In the genomic region with DNA sequence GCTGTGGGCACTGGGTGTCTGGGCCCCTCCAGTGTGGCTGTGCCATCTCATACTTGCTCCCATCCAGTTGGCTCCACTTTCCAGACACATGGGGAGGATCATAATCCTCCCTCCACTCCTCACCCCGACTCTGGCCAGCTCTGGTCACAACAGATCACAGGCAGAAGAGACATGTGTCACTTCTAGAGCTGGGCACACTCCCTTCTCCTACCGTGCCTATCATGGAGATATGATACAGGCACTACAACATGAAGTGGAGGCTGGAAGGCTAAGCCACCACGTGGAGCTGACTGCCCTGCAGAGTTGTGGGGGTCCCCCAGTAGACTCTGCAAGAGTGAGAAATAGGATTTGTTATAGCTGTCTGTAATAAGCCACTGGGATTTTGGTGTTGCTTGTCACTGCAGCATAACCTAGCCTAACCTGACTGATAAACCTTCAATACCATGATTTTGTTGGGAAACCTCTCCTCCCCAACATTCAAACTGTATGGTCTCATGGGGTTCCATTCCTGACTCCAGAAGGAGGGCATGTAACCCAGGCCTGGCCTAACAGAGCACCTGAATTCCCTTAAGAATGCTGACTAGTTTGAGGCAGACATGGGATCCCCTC, we compare ENCODE assay signal across 18 cellular contexts. TPM values are rescaled to one million over a fixed set of nuclear protein-coding genes. Genes with fewer than 3 reads are reported as not detected.
DNase-seq lines count a peak whose midpoint lies in the region; TF ChIP-seq lines count a peak whose summit lies in the region.
"Had no signal": no experiment of that assay in that cellular context is flagged by ENCODE, and none has a peak within 500 bp of the region (broad histone marks: within the 10 kb centered on the region; RNA-seq: fewer than 3 reads in every experiment).

No MANE protein-coding gene starts in this region.

- H3K27ac ChIP-seq in GM23248 (no peak overlapping the region), cingulate gyrus (ENCODE audit: low read depth, low read length) (peak overlapping the region; percentile 12), neuronal stem cell (replicated peaks; ENCODE audit: low read length) (no peak overlapping the region), uterus (peak overlapping the region; percentile 61 to 78)
- H3K27ac ChIP-seq: A549, HL-60 had no signal

- H2BK5ac ChIP-seq in neuronal stem cell (ENCODE audit: low read length): no peak overlapping the region

- peaks cover 19% of the 10 kb centered on the region for H3K4me1 ChIP-seq in GM23248 (ENCODE audit: insufficient read depth)
- peaks cover 0 to 2% of the 10 kb centered on the region in 2 donors for H3K4me1 ChIP-seq in neuronal stem cell (ENCODE audit: control insufficient read depth in 2 of 2, insufficient read depth in 1 of 2, low read depth in 1 of 2, low read length in 2 of 2)
- peaks cover 0 to 6% of the 10 kb centered on the region in 2 donors for H3K4me1 ChIP-seq in uterus
- H3K4me1 ChIP-seq: Caco-2 had no signal

- no peak overlapping the region for H4K91ac ChIP-seq in neuronal stem cell (ENCODE audit: low read depth, low read length, poor library complexity)

- H2AFZ ChIP-seq in GM23248 (no peak overlapping the region), neuronal stem cell (ENCODE audit: low read length) (no peak overlapping the region)

- no peak overlapping the region for H3K18ac ChIP-seq in neuronal stem cell (ENCODE audit: low read length)

- intact Hi-C loops in uterus (cut with DNase I; ENCODE audit: low total_unique reads): no loop called here

- H2BK12ac ChIP-seq in neuronal stem cell (ENCODE audit: low read length): no peak overlapping the region

- no peaks in the 10 kb centered on the region for H4K20me1 ChIP-seq in GM23248 (ENCODE audit: insufficient read depth)

- H3K9me3 ChIP-seq in GM23248 (ENCODE audit: low read depth): no peaks in the 10 kb centered on the region
- peaks cover 6 to 11% of the 10 kb centered on the region in 2 donors for H3K9me3 ChIP-seq in neuronal stem cell (replicated peaks in 1 of 2; ENCODE audit: control insufficient read depth in 2 of 2, insufficient read depth in 1 of 2, low read depth in 1 of 2, low read length in 2 of 2)
- no peaks in the 10 kb centered on the region for H3K9me3 ChIP-seq in uterus
- H3K9me3 ChIP-seq: Caco-2, MG63 had no signal

- H3K9me2 ChIP-seq in GM23248 (ENCODE audit: insufficient read depth): no peaks in the 10 kb centered on the region

- H3K4me3 ChIP-seq in GM23248 (no peak overlapping the region), neuronal stem cell (ENCODE audit: low read length in 2 of 2) (no peak overlapping the region), uterus (no peak overlapping the region)
- H3K4me3 ChIP-seq: A549, MG63 had no signal

- TF ChIP-seq POLR2A in uterus (IDR thresholded peaks at IDR 0.05): no peak

- H3K23ac ChIP-seq in neuronal stem cell (ENCODE audit: low read depth, low read length, poor library complexity): peak overlapping the region; percentile 29

- no peak overlapping the region for H3K9ac ChIP-seq in GM23248
- no peak overlapping the region for H3K9ac ChIP-seq in neuronal stem cell (ENCODE audit: low read depth, low read length, poor library complexity)

- peaks cover 14% of the 10 kb centered on the region for H3F3A ChIP-seq in GM23248 (ENCODE audit: insufficient read depth)

- no peak overlapping the region for H2BK15ac ChIP-seq in neuronal stem cell (ENCODE audit: low read length)

- H2AK5ac ChIP-seq in neuronal stem cell (ENCODE audit: low read depth, low read length): no peak overlapping the region

- no peak overlapping the region for H4K8ac ChIP-seq in neuronal stem cell (ENCODE audit: low read depth, low read length)

- no peak for TF ChIP-seq CTCF in uterus (IDR thresholded peaks at IDR 0.05)

- 47 to 49% methylated on average over 3 of the region's 3 CpGs for whole genome bisulfite sequencing in GM23248 (ENCODE audit: low coverage in 1 of 2, low lambda C conversion rate in 2 of 2, missing lambda C conversion rate in 2 of 2), 2 experiments
- no CpG with 5 or more reads among the region's 3 CpGs for WGBS in neuronal stem cell (ENCODE audit: extremely low coverage in 2 of 2, insufficient read length in 2 of 2, insufficient replicate concordance in 1 of 2), 2 donors

- peaks cover 70% of the 10 kb centered on the region for H3K79me2 ChIP-seq in GM23248 (ENCODE audit: insufficient read depth)

- H3K4ac ChIP-seq in neuronal stem cell (ENCODE audit: low read length): no peak overlapping the region

- H2BK120ac ChIP-seq in neuronal stem cell (ENCODE audit: low read depth, low read length): no peak overlapping the region

- peak overlapping the region; percentile 6 for H3K4me2 ChIP-seq in GM23248 (ENCODE audit: unreplicated experiment)
- no peak overlapping the region for H3K4me2 ChIP-seq in neuronal stem cell (ENCODE audit: insufficient read depth, low read length, poor library complexity, severe bottlenecking)
- H3K4me2 ChIP-seq: A549 had no signal

- DNase-seq in GM23248 (no peak), neuronal stem cell (ENCODE audit: low spot score) (no peak), uterus (no peak), germinal center (ENCODE audit: low spot score) (no peak), glomerular visceral epithelial cell (ENCODE audit: extremely low spot score) (no peak)
- DNase-seq in activated T-cell treated with anti-CD3 and anti-CD28 coated beads, Interleukin-2, amount 50 U/mL, for 48 hours: no peak
- DNase-seq: C1 segment of cervical spinal cord; Caco-2; CD8-positive, alpha-beta T cell; MG63; NCI-H2029; NCI-H446 treated with DMSO at 0.1 percent for 48 hours; NCI-H526; NCI-H82; NK-92 treated with Interleukin-12 subunit alpha and Interleukin-12 subunit beta, amount 100 ng/mL, for 24 hours had no signal

- in situ Hi-C loops in GM23248 (cut with MboI): no loop called here

- H3K27me3 ChIP-seq in GM23248 (replicated peaks; ENCODE audit: insufficient read depth) (no peaks in the 10 kb centered on the region), neuronal stem cell (ENCODE audit: control insufficient read depth in 3 of 3, insufficient read depth in 3 of 3, low read depth in 1 of 3, low read length in 3 of 3) (no peaks in the 10 kb centered on the region), uterus (no peaks in the 10 kb centered on the region)
- H3K27me3 ChIP-seq: MG63 had no signal

- H3K14ac ChIP-seq in neuronal stem cell (ENCODE audit: low read length): no peak overlapping the region

- H3K36me3 ChIP-seq in GM23248 (ENCODE audit: low read depth): no peaks in the 10 kb centered on the region
- no peaks in the 10 kb centered on the region for H3K36me3 ChIP-seq in neuronal stem cell (replicated peaks in 1 of 2; ENCODE audit: control insufficient read depth in 2 of 2, insufficient read depth in 2 of 2, low read length in 2 of 2)
- H3K36me3 ChIP-seq in uterus: no peaks in the 10 kb centered on the region

- no peaks in the 10 kb centered on the region for H3K79me1 ChIP-seq in neuronal stem cell (ENCODE audit: low read depth, low read length)

RNA-seq across cellular contexts. Expression of a gene that starts 20.0 kb away (rescaled TPM):
- 4.3 and 5.2 TPM in 2 replicates for total RNA-seq in GM23248 (2014; rRNA removed; shearing (Covaris generic))
- 3.2 and 3.4 TPM in 2 replicates for polyA plus RNA-seq in GM23248 (2016; fragmentation: Nextera tagmentation; extraction: Ambion mirVana)
- 2.2 TPM for polyA plus RNA-seq in neuronal stem cell (2013, experiment 1 of 2)
- polyA plus RNA-seq in neuronal stem cell (2013, experiment 2 of 2): 2.2 TPM
- total RNA-seq in uterus: 10 to 100 TPM in 3 of 4 donors, 1 to 10 TPM in 1; 5.6 to 60.9 (median 15.9) TPM

Comparison
In these comparisons a context has a peak if more than half of its experiments do, and no peak if none do; other contexts are left out.
1. H3K27ac ChIP-seq: peak in cingulate gyrus (single experiment) and uterus (2 of 2); none in GM23248 (single experiment) and neuronal stem cell (single experiment).